In the genomic region with DNA sequence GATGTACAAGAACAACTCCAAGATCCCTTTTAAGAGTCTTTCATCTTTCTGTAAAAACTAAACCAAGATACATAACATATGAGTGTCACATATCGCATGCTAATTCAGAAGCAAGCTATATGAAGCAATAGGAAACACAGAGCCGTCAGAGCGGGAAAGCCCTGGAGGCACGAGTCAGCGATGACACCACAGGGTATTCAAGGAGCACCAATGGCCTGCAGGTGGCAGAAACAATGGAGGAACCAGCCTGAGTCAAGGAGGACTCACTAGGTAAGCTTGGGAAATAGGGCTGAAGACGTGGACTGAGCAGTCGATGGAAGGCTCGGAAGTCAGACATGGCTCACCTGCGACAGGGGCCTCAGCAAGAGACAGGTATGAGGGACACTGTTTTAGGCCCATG, we compare ENCODE assay signal across 8 cellular contexts.
A peak's percentile ranks its signal among the peaks of the same experiment; 100 is the strongest.
DNase-seq lines count a peak whose midpoint lies in the region; ATAC-seq and TF ChIP-seq lines count a peak whose summit lies in the region.

No MANE protein-coding gene starts in this region.

- H3K27ac Mint-ChIP-seq in activated B cell treated with CpG ODN at 0.5 μM for 24 hours (peak overlapping the region; percentile 72), endodermal cell (peak overlapping the region; percentile 28)

- H3K27me3 Mint-ChIP-seq in activated B cell treated with CpG ODN at 0.5 μM for 24 hours (no peaks in the 10 kb centered on the region), endodermal cell (ENCODE audit: insufficient read depth) (no peaks in the 10 kb centered on the region)

- peaks cover 11% of the 10 kb centered on the region for H3K4me1 ChIP-seq in endodermal cell (ENCODE audit: control insufficient read depth, insufficient read depth, low read length)

- H3K36me3 Mint-ChIP-seq in activated B cell treated with CpG ODN at 0.5 μM for 24 hours (ENCODE audit: low read depth) = peaks cover 41% of the 10 kb centered on the region
- no peaks in the 10 kb centered on the region for H3K36me3 Mint-ChIP-seq in endodermal cell (ENCODE audit: low read depth)

- CTCF ChIA-PET in activated B cell treated with CpG ODN at 0.5 μM for 24 hours (lab: Charles Lee) = no interaction called here

- H3K9ac ChIP-seq in endodermal cell (ENCODE audit: extremely low read depth, low read length, poor library complexity, severe bottlenecking) = no peak overlapping the region

- no peak overlapping the region for H3K4me3 ChIP-seq in endodermal cell (ENCODE audit: low read length)

- WGBS in endodermal cell (ENCODE audit: insufficient coverage in 1 of 2, insufficient read length in 1 of 2), 2 experiments = 84 to 85% methylated on average over 9 of the region's 9 CpGs

- POLR2A ChIA-PET in activated B cell treated with CpG ODN at 0.5 μM for 24 hours (lab: Charles Lee) = interaction anchor here (1.0 kb wide), 1 partner anchor 28 kb away, joined by 5 read pairs; no protein-coding TSS in a partner anchor

- intact Hi-C loops in activated B cell treated with CpG ODN at 0.5 μM for 24 hours (cut with micrococcal nuclease) = loop anchor here (1.0 to 5.0 kb wide), 3 partner anchors 42 to 277 kb away; partner anchors contain the start of genes CDNF, HSPA14 and MSANTD7

- H3K27me3 ChIP-seq in endodermal cell (ENCODE audit: control insufficient read depth, insufficient read depth, low read length, poor library complexity, severe bottlenecking) = no peaks in the 10 kb centered on the region

- no peaks in the 10 kb centered on the region for H3K9me3 Mint-ChIP-seq in activated B cell treated with CpG ODN at 0.5 μM for 24 hours
- H3K9me3 Mint-ChIP-seq in endodermal cell = no peaks in the 10 kb centered on the region

- no peak overlapping the region for H3K27ac ChIP-seq in endodermal cell (ENCODE audit: low read depth, low read length)

- H3K4me1 Mint-ChIP-seq in activated B cell treated with CpG ODN at 0.5 μM for 24 hours = peaks cover 98% of the 10 kb centered on the region
- peaks cover 56% of the 10 kb centered on the region for H3K4me1 Mint-ChIP-seq in endodermal cell

- no peaks in the 10 kb centered on the region for H3K36me3 ChIP-seq in endodermal cell (ENCODE audit: control insufficient read depth, insufficient read depth, low read length)

- DNase-seq in A172 (ENCODE audit: low spot score) (peak; percentile 68), HK-2 (ENCODE audit: unreplicated experiment) (peak; percentile 16), activated B cell treated with CpG ODN at 0.5 μM for 24 hours (no peak), endodermal cell (peak; percentile 85)
- peak; percentile 65 for DNase-seq in stimulated activated CD4-positive, alpha-beta T cell treated with anti-CD3 and anti-CD28 coated beads, Interleukin-12 subunit alpha, Interleukin-12 subunit beta, amount 100 ng/mL, for 4 hours

- H3K4me3 Mint-ChIP-seq in activated B cell treated with CpG ODN at 0.5 μM for 24 hours (peak overlapping the region; percentile 25), endodermal cell (no peak overlapping the region)

- TF ChIP-seq CTCF in activated B cell treated with CpG ODN at 0.5 μM for 24 hours (IDR thresholded peaks at IDR 0.05) (no peak), endodermal cell (conservative IDR thresholded peaks at IDR 0.05) (peak; percentile 73)

- ATAC-seq in activated B cell treated with CpG ODN at 0.5 μM for 24 hours (ENCODE audit: low read depth) (peak; percentile 42), HG02571 (IDR thresholded peaks at IDR 0.05; ENCODE audit: unreplicated experiment) (no peak), GM19455 (IDR thresholded peaks at IDR 0.05; ENCODE audit: unreplicated experiment) (no peak), GM21367 (IDR thresholded peaks at IDR 0.05; ENCODE audit: unreplicated experiment) (no peak)

- no peaks in the 10 kb centered on the region for H3K9me3 ChIP-seq in endodermal cell (ENCODE audit: control insufficient read depth, low read length)
